ENCODE assay signal across 8 cellular contexts in genomic region chr11:62378459-62379063, GRCh38. TPM values are rescaled to one million over a fixed set of nuclear protein-coding genes. Genes with fewer than 3 reads are reported as not detected.
A peak's percentile ranks its signal among the peaks of the same experiment; 100 is the strongest.
DNase-seq lines count a peak whose midpoint lies in the region; FAIRE-seq and TF ChIP-seq lines count a peak whose summit lies in the region.
"Not testable (repeated sequence)": the region's sequence is repeated elsewhere in the genome, so short reads cannot be mapped to it uniquely, and the experiment has no call there.

No MANE protein-coding gene starts in this region.

- H3K27ac Mint-ChIP-seq in T-helper 2 cell treated with Interferon-gamma antibody and Interleukin-4, amounts not matched to agents 5 μg/mL and 100 μg/mL, for 36 hours: peak overlapping the region; percentile 14
- not testable (repeated sequence) for H3K27ac Mint-ChIP-seq in nephron progenitor cell

- H3K9me3 ChIP-seq in uterus: not testable (repeated sequence)

- H3K4me1 Mint-ChIP-seq in T-helper 2 cell treated with Interferon-gamma antibody and Interleukin-4, amounts not matched to agents 5 μg/mL and 100 μg/mL, for 36 hours (ENCODE audit: low read depth): peaks cover 15% of the 10 kb centered on the region
- H3K4me1 Mint-ChIP-seq in nephron progenitor cell: peaks cover 52% of the 10 kb centered on the region

- not testable (repeated sequence) for FAIRE-seq in bronchial epithelial cell (lab: Jason Lieb, UNC)

- H3K9me3 Mint-ChIP-seq in T-helper 2 cell treated with Interferon-gamma antibody and Interleukin-4, amounts not matched to agents 5 μg/mL and 100 μg/mL, for 36 hours; nephron progenitor cell: not testable (repeated sequence)

- not testable (repeated sequence) for H3K36me3 ChIP-seq in bronchial epithelial cell (ENCODE audit: control insufficient read depth, insufficient read depth, low read length); uterus

- H3K4me1 ChIP-seq in uterus: not testable (repeated sequence)

- not testable (repeated sequence) for H3K4me3 ChIP-seq in LNCaP clone FGC (ENCODE audit: low read depth, low read length); bronchial epithelial cell (ENCODE audit: low read depth, low read length); uterus

- intact Hi-C loops in uterus (cut with DNase I; ENCODE audit: low total_unique reads): not testable (repeated sequence)

- not testable (repeated sequence) for H3K36me3 Mint-ChIP-seq in T-helper 2 cell treated with Interferon-gamma antibody and Interleukin-4, amounts not matched to agents 5 μg/mL and 100 μg/mL, for 36 hours (ENCODE audit: low read depth); nephron progenitor cell (ENCODE audit: low read depth)

- H3K27me3 Mint-ChIP-seq in T-helper 2 cell treated with Interferon-gamma antibody and Interleukin-4, amounts not matched to agents 5 μg/mL and 100 μg/mL, for 36 hours (ENCODE audit: low read depth): peaks cover 14% of the 10 kb centered on the region
- H3K27me3 Mint-ChIP-seq in nephron progenitor cell (ENCODE audit: low read depth, poor library complexity): not testable (repeated sequence)

- not testable (repeated sequence) for TF ChIP-seq POLR2A in uterus (IDR thresholded peaks at IDR 0.05)

- peak; percentile 44 for TF ChIP-seq CTCF in LNCaP clone FGC (IDR thresholded peaks at IDR 0.05; ENCODE audit: control insufficient read depth, extremely low read depth, insufficient read depth)
- TF ChIP-seq CTCF in bronchial epithelial cell (IDR thresholded peaks at IDR 0.05; ENCODE audit: insufficient read depth, low read length, severe bottlenecking): peak; percentile 15
- peak; percentile 45 for TF ChIP-seq CTCF in nephron progenitor cell (IDR thresholded peaks at IDR 0.05)
- peak; percentile 45 to 58 (median 52) for TF ChIP-seq CTCF in uterus (IDR thresholded peaks at IDR 0.05)

- H3K27ac ChIP-seq in uterus: not testable (repeated sequence)

- not testable (repeated sequence) for H3K27me3 ChIP-seq in bronchial epithelial cell (ENCODE audit: control insufficient read depth, insufficient read depth, low read length); uterus

- H3K4me3 Mint-ChIP-seq in T-helper 2 cell treated with Interferon-gamma antibody and Interleukin-4, amounts not matched to agents 5 μg/mL and 100 μg/mL, for 36 hours; nephron progenitor cell: not testable (repeated sequence)

- DNase-seq in DMS79 treated with DMSO at 0.1 percent for 48 hours (lab: John Stamatoyannopoulos, UW): peak; percentile 26
- not testable (repeated sequence) for DNase-seq in LNCaP clone FGC (ENCODE audit: low read depth); T-helper 2 cell treated with Interferon-gamma antibody and Interleukin-4, amounts not matched to agents 5 μg/mL and 100 μg/mL, for 36 hours (ENCODE audit: low spot score); nephron progenitor cell; uterus
- peak; percentile 2 for DNase-seq in NCI-H524 treated with DMSO at 0.1 percent for 48 hours (lab: John Stamatoyannopoulos, UW)
- peak; percentile 50 for DNase-seq in bronchial epithelial cell (ENCODE audit: low read depth)
- DNase-seq in glomerular visceral epithelial cell (ENCODE audit: extremely low spot score): peak; percentile 45

RNA-seq across cellular contexts. Expression of gene SCGB1A1, which starts 40.3 kb away (rescaled TPM):
- total RNA-seq in bronchial epithelial cell (not detected in 2 replicates), uterus (not detected)

RNA-seq across cellular contexts. Expression of gene ASRGL1, which starts 41.3 kb away (rescaled TPM):
- total RNA-seq in bronchial epithelial cell: 0.13 and 0.53 TPM in 2 replicates
- total RNA-seq in uterus: 100 to 1,000 TPM in 1 of 4 donors, 10 to 100 TPM in 3; 10.9 to 133 (median 30.0) TPM
